Comparison of ENCODE assay signal across 24 cellular contexts in the genomic region with DNA sequence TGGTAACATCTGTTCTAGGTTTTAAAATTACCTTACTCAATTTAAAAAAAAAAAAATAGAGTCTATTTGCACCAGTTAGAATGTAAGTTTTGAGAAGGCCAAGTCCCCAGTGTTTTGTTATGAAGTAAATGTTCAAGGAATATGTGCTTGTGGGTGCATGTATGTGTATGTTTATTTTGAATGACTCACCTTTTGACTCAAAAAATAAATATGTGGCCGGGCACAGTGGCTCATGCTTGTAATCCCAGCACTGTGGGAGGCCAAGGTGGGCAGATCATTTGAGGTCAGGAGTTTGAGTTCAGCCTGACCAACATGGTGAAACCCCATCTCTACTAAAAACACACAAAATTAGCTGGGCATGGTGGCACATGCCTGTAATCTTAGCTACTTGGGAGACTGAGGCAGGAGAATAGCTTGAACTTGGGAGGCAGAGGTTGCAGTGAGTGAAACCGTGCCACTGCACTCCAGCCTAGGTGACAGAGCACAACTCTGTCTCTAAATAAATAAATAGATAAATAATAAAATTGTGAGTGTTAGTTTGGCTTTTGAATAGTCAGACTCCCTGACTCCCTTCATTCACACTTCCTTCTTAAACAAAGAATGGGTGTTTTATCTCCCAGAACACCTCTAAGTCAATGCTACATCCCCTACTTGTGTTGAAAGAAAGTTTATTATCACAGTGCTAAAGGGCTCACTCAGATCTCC.
DNase-seq lines count a peak whose midpoint lies in the region; ATAC-seq and TF ChIP-seq lines count a peak whose summit lies in the region.
"Had no signal": no experiment of that assay in that cellular context is flagged by ENCODE, and none has a peak within 500 bp of the region (broad histone marks: within the 10 kb centered on the region; RNA-seq: fewer than 3 reads in every experiment).

No MANE protein-coding gene starts in this region.

- H3K4me2 ChIP-seq in PC-3 (ENCODE audit: low read length) (peak overlapping the region; percentile 70), mesenchymal stem cell (ENCODE audit: low read length, poor library complexity, severe bottlenecking) (no peak overlapping the region)

- H3K9ac ChIP-seq in PC-3 (ENCODE audit: low read length) (no peak overlapping the region), mesenchymal stem cell (ENCODE audit: low read length) (no peak overlapping the region)

- H3K9me2 ChIP-seq in PC-3 (replicated peaks; ENCODE audit: low read length): no peaks in the 10 kb centered on the region

- CTCF ChIA-PET in PC-3 (lab: Charles Lee): no interaction called here

- H3K4me3 ChIP-seq in PC-3 (ENCODE audit: low read length) (peak overlapping the region; percentile 42; the same call in 1 of the 2 replicates), mesenchymal stem cell (ENCODE audit: insufficient read depth in 1 of 2, low read depth in 1 of 2, low read length in 2 of 2) (no peak overlapping the region)
- H3K4me3 ChIP-seq: mucosa of descending colon, right lobe of liver, uterus had no signal

- H3K27ac ChIP-seq in PC-3 (ENCODE audit: low read length) (peak overlapping the region; percentile 67), mesenchymal stem cell (ENCODE audit: low read length, poor library complexity, severe bottlenecking) (peak overlapping the region; percentile 29)
- H3K27ac ChIP-seq: HL-60, neutrophil, right lobe of liver, uterus had no signal

- H2AFZ ChIP-seq in PC-3 (ENCODE audit: low read length) (no peak overlapping the region), mesenchymal stem cell (ENCODE audit: low read depth, low read length) (no peak overlapping the region)

- H2BK15ac ChIP-seq in mesenchymal stem cell (ENCODE audit: low read depth, poor library complexity, severe bottlenecking): no peak overlapping the region

- TF ChIP-seq CTCF in PC-3 (conservative IDR thresholded peaks at IDR 0.05; ENCODE audit: low read depth, low read length): no peak

- no peak overlapping the region for H2AK5ac ChIP-seq in mesenchymal stem cell (ENCODE audit: low read length, severe bottlenecking)

- no peak overlapping the region for H3K4ac ChIP-seq in mesenchymal stem cell (ENCODE audit: low read depth in 1 of 2, low read length in 2 of 2)

- WGBS in mesenchymal stem cell: 0% methylated on average over 1 of the region's 2 CpGs

- DNase-seq in EL: peak; percentile 63
- peak; percentile 74 for DNase-seq in PC-3
- peak; percentile 31 for DNase-seq in brain pericyte (ENCODE audit: low read depth, low spot score)
- DNase-seq in mesenchymal stem cell: peak; percentile 47
- DNase-seq in UCSD-AML1 (lab: John Stamatoyannopoulos, UW; ENCODE audit: unreplicated experiment): no peak
- no peak for DNase-seq in NCI-H1417 treated with DMSO at 0.1 percent for 48 hours (lab: John Stamatoyannopoulos, UW)
- DNase-seq in sciatic nerve (ENCODE audit: low spot score): no peak
- DNase-seq: activated naive CD8-positive, alpha-beta T cell treated with anti-CD3 and anti-CD28 coated beads, Interleukin-2, amount 10 ng/mL, durations not matched to agents 7 days and 5 days; CD8-positive, alpha-beta T cell; DMS79 treated with DMSO at 0.1 percent for 48 hours; effector CD8-positive, alpha-beta T cell; KG1; left cardiac atrium; mucosa of descending colon; NCI-H1105; NCI-H2107; NCI-H526; right lobe of liver; stimulated activated CD4-positive, alpha-beta T cell treated with anti-CD3 and anti-CD28 coated beads, Interleukin-2, amount 100 ng/mL, for 48 hours; uterus had no signal

- H3K18ac ChIP-seq in mesenchymal stem cell (ENCODE audit: low read depth in 1 of 2, low read length in 2 of 2): no peak overlapping the region

- H3K36me3 ChIP-seq in PC-3 (ENCODE audit: low read depth, low read length) (no peaks in the 10 kb centered on the region), mesenchymal stem cell (ENCODE audit: control insufficient read depth in 1 of 2, insufficient read depth in 2 of 2, low read depth in 1 of 2, low read length in 2 of 2) (no peaks in the 10 kb centered on the region)
- H3K36me3 ChIP-seq: neutrophil, right lobe of liver, uterus had no signal

- no peaks in the 10 kb centered on the region for H3K27me3 ChIP-seq in PC-3 (ENCODE audit: low read length)
- H3K27me3 ChIP-seq in mesenchymal stem cell (ENCODE audit: control insufficient read depth in 1 of 2, insufficient read depth in 1 of 2, low read length in 2 of 2): no peaks in the 10 kb centered on the region
- H3K27me3 ChIP-seq: neutrophil, right lobe of liver, uterus had no signal

- no peaks in the 10 kb centered on the region for H3K9me3 ChIP-seq in PC-3 (ENCODE audit: low read length)
- H3K9me3 ChIP-seq in mesenchymal stem cell (ENCODE audit: control insufficient read depth, low read length): peaks cover 19% of the 10 kb centered on the region
- H3K9me3 ChIP-seq: neutrophil, right lobe of liver, uterus had no signal

- H2BK12ac ChIP-seq in mesenchymal stem cell (ENCODE audit: low read length in 2 of 2): no peak overlapping the region

- peak; percentile 96 for ATAC-seq in PC-3
- no peak for ATAC-seq in GM21515 (IDR thresholded peaks at IDR 0.05; ENCODE audit: unreplicated experiment)
- ATAC-seq in sciatic nerve: no peak
- ATAC-seq: activated CD4-positive, CD25-positive, alpha-beta regulatory T cell treated with anti-CD3 and anti-CD28 coated beads, Interleukin-2, amount 50 U/mL, for 24 hours; CD8-positive, alpha-beta T cell; left cardiac atrium; mucosa of descending colon; right lobe of liver had no signal

- no TSS peak for BruUV-seq in PC-3 (replicated peaks; lab: Mats Ljungman, UMichigan)

- H2BK120ac ChIP-seq in mesenchymal stem cell (ENCODE audit: low read depth, low read length): no peak overlapping the region

- H3F3A ChIP-seq in PC-3 (ENCODE audit: low read length, unreplicated experiment): no peaks in the 10 kb centered on the region

- no peak overlapping the region for H3K23ac ChIP-seq in mesenchymal stem cell (ENCODE audit: low read length in 2 of 2)

- no peaks in the 10 kb centered on the region for H3K79me2 ChIP-seq in PC-3 (ENCODE audit: low read length)

- no peak overlapping the region for H3K14ac ChIP-seq in mesenchymal stem cell (ENCODE audit: low read length in 2 of 2)

- POLR2A ChIA-PET in PC-3 (lab: Charles Lee; ENCODE audit: unreplicated experiment): no interaction called here

- H3K4me1 ChIP-seq in PC-3 (ENCODE audit: insufficient read depth, low read length) (peaks cover 23% of the 10 kb centered on the region), mesenchymal stem cell (ENCODE audit: control insufficient read depth, insufficient read depth, low read depth, low read length) (peaks cover 1% of the 10 kb centered on the region)
- H3K4me1 ChIP-seq: right lobe of liver, uterus had no signal

- H2BK5ac ChIP-seq in mesenchymal stem cell (ENCODE audit: low read depth, low read length, poor library complexity, severe bottlenecking): no peak overlapping the region

- H4K8ac ChIP-seq in mesenchymal stem cell (ENCODE audit: low read length): no peak overlapping the region

- no peak overlapping the region for H4K91ac ChIP-seq in mesenchymal stem cell (ENCODE audit: low read length)

- intact Hi-C loops in PC-3 (cut with micrococcal nuclease): no loop called here
- intact Hi-C loops in sciatic nerve (cut with DNase I): no loop called here

- H4K20me1 ChIP-seq in PC-3 (ENCODE audit: low read length): no peaks in the 10 kb centered on the region

- no peaks in the 10 kb centered on the region for H3K79me1 ChIP-seq in mesenchymal stem cell (replicated peaks; ENCODE audit: low read length, poor library complexity, severe bottlenecking)

Comparison
In these comparisons a context has a peak if more than half of its experiments do, and no peak if none do; other contexts are left out.
1. DNase-seq: peak in EL (single experiment), PC-3 (single experiment), brain pericyte (single experiment) and mesenchymal stem cell (single experiment); none in UCSD-AML1 (single experiment), NCI-H1417 treated with DMSO at 0.1 percent for 48 hours (single experiment) and sciatic nerve (single experiment).